28 cellular contexts compared by ENCODE assay signal in genomic region chr19:33971073-33971472, GRCh38.
"Had no signal": no experiment of that assay in that cellular context is flagged by ENCODE, and none has a peak within 500 bp of the region (broad histone marks: within the 10 kb centered on the region; RNA-seq: fewer than 3 reads in every experiment).

No MANE protein-coding gene starts in this region.

- H3K27ac ChIP-seq: neural progenitor cell, ovary, parathyroid adenoma, psoas muscle, right lobe of liver, sigmoid colon, spleen, suprapubic skin, testis, tibial artery, transverse colon, upper lobe of right lung, uterus had no signal

- ATAC-seq: natural killer cell; psoas muscle; right cardiac atrium; right lobe of liver; stimulated activated memory B cell treated with anti-CD40 and anti-IgM and Interleukin-4, amounts not matched to agents 10 μg/mL and 1 μg/mL and 100 μg/mL, for 72 hours; stimulated activated naive CD8-positive, alpha-beta T cell treated with anti-CD3 and anti-CD28 coated beads, Interleukin-15, amount 100 ng/mL, for 72 hours; stimulated activated naive CD8-positive, alpha-beta T cell treated with anti-CD3 and anti-CD28 coated beads, Interleukin-15, Interleukin-2, amounts not matched to agents 100 U/mL and 50 U/mL, for 24 hours; upper lobe of right lung had no signal

- H3K4me3 ChIP-seq: neural progenitor cell, ovary, psoas muscle, right lobe of liver, sigmoid colon, spleen, suprapubic skin, testis, tibial artery, transverse colon, upper lobe of right lung, uterus had no signal

- FAIRE-seq: small intestine had no signal

- H2AFZ ChIP-seq: neural progenitor cell, parathyroid adenoma had no signal

- H3K27me3 ChIP-seq: neural progenitor cell, ovary, right lobe of liver, sigmoid colon, testis, tibial artery, transverse colon, upper lobe of right lung, uterus had no signal

- H3K9ac ChIP-seq: neural progenitor cell, parathyroid adenoma had no signal

- H3K36me3 ChIP-seq: neural progenitor cell, ovary, right lobe of liver, sigmoid colon, spleen, suprapubic skin, tibial artery, transverse colon, upper lobe of right lung, uterus had no signal

- H3K9me3 ChIP-seq: right lobe of liver, suprapubic skin, testis, upper lobe of right lung, uterus had no signal

- H3K4me2 ChIP-seq: neural progenitor cell had no signal

- H3K4me1 ChIP-seq: neural progenitor cell, parathyroid adenoma, psoas muscle, right lobe of liver, sigmoid colon, spleen, suprapubic skin, testis, tibial artery, transverse colon, upper lobe of right lung, uterus had no signal

- H3K79me2 ChIP-seq: parathyroid adenoma had no signal

- DNase-seq: natural killer cell; occipital lobe; ovary; posterior cingulate gyrus; psoas muscle; right cardiac atrium; right lobe of liver; sigmoid colon; small intestine; spleen; stimulated activated CD4-positive, alpha-beta T cell treated with anti-CD3 and anti-CD28 coated beads, Interleukin-12 subunit alpha, Interleukin-12 subunit beta, amount 100 ng/mL, for 4 hours; stimulated activated CD4-positive, alpha-beta T cell treated with anti-CD3 and anti-CD28 coated beads, Interleukin-1b, Interleukin-23, amount 100 ng/mL, for 48 hours; stimulated activated CD4-positive, alpha-beta T cell treated with anti-CD3 and anti-CD28 coated beads, Interleukin-4, amount 100 ng/mL, for 1 hour; stimulated activated CD4-positive, alpha-beta T cell treated with anti-CD3 and anti-CD28 coated beads, Interleukin-4, amount 100 ng/mL, for 4 hours; stimulated activated CD8-positive, alpha-beta memory T cell treated with anti-CD3 and anti-CD28 coated beads, Interleukin-4, amount 100 ng/mL, for 48 hours; stimulated activated naive CD4-positive, alpha-beta T cell; stimulated activated naive CD8-positive, alpha-beta T cell treated with anti-CD3 and anti-CD28 coated beads, Interleukin-15, amount 100 ng/mL, for 72 hours; stimulated activated naive CD8-positive, alpha-beta T cell treated with anti-CD3 and anti-CD28 coated beads, Interleukin-15, Interleukin-2, amounts not matched to agents 100 U/mL and 50 U/mL, for 24 hours; substantia nigra; testis; tibial artery; transverse colon; upper lobe of right lung; uterus had no signal
